ENCODE assay signal across 22 cellular contexts in the genomic region with DNA sequence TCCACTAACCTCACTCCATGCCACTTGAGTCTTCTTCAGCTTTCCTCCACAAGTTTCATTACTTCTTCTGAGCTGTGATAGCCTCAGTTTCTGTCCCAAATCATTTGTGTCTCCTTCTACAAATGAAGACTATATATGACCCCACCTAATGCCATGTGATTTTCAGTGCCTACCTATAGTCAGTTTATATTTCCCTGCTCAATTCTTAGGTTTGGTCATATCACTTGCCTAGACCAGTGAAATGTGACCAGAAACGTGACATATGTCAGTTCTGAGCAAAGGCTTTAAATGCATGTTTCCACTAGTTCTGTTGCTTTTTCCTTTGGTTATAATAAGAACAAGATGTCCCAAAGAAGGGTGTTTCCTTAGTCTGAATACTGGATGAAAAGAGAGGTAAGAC. TPM values are rescaled to one million over a fixed set of nuclear protein-coding genes. Genes with fewer than 3 reads are reported as not detected.
A peak's percentile ranks its signal among the peaks of the same experiment; 100 is the strongest.
DNase-seq lines count a peak whose midpoint lies in the region; ATAC-seq and TF ChIP-seq lines count a peak whose summit lies in the region.
"Had no signal": no experiment of that assay in that cellular context is flagged by ENCODE, and none has a peak within 500 bp of the region (broad histone marks: within the 10 kb centered on the region; RNA-seq: fewer than 3 reads in every experiment).

No MANE protein-coding gene starts in this region.

- peaks cover 93% of the 10 kb centered on the region for H3K79me2 ChIP-seq in hepatocyte

- no peak for ATAC-seq in stimulated activated naive CD8-positive, alpha-beta T cell treated with anti-CD3 and anti-CD28 coated beads, Interleukin-15, Interleukin-2, amounts not matched to agents 100 U/mL and 50 U/mL, for 24 hours
- peak; percentile 45 for ATAC-seq in HG02884 (IDR thresholded peaks at IDR 0.05; ENCODE audit: unreplicated experiment)
- no peak for ATAC-seq in WTC11
- ATAC-seq in GM18505 (IDR thresholded peaks at IDR 0.05; ENCODE audit: unreplicated experiment) = no peak
- ATAC-seq: GM23338, Panc1 had no signal

- no peak overlapping the region for H2AFZ ChIP-seq in hepatocyte
- H2AFZ ChIP-seq: GM23338 had no signal

- no peaks in the 10 kb centered on the region for H3K36me3 ChIP-seq in hepatocyte (replicated peaks; ENCODE audit: insufficient read depth, low read depth)

- CTCF ChIA-PET in WTC11 (lab: Charles Lee) = no interaction called here

- no peak overlapping the region for H3K27ac ChIP-seq in hepatocyte
- H3K27ac ChIP-seq: RWPE1 had no signal

- no peaks in the 10 kb centered on the region for H3K27me3 Mint-ChIP-seq in stimulated activated naive CD8-positive, alpha-beta T cell treated with anti-CD3 and anti-CD28 coated beads, Interleukin-15, Interleukin-2, amounts not matched to agents 100 ng/mL and 50 ng/mL, for 24 hours
- no peaks in the 10 kb centered on the region for H3K27me3 Mint-ChIP-seq in WTC11 (ENCODE audit: low read depth)

- H3K27me3 ChIP-seq in hepatocyte = no peaks in the 10 kb centered on the region
- H3K27me3 ChIP-seq: MG63 had no signal

- WGBS in hepatocyte (ENCODE audit: low lambda C conversion rate, missing lambda C conversion rate) = 71% methylated on average over 1 of the region's 1 CpG

- no peaks in the 10 kb centered on the region for H3K9me3 ChIP-seq in hepatocyte (ENCODE audit: low read depth)
- H3K9me3 ChIP-seq: MG63 had no signal

- peaks cover 9% of the 10 kb centered on the region for H3K4me1 ChIP-seq in hepatocyte (ENCODE audit: insufficient read depth)

- no peak overlapping the region for H3K4me2 ChIP-seq in hepatocyte
- H3K4me2 ChIP-seq: GM23338 had no signal

- POLR2A ChIA-PET in WTC11 (lab: Charles Lee) = no interaction called here

- H3K4me3 Mint-ChIP-seq in stimulated activated naive CD8-positive, alpha-beta T cell treated with anti-CD3 and anti-CD28 coated beads, Interleukin-15, Interleukin-2, amounts not matched to agents 100 ng/mL and 50 ng/mL, for 24 hours = no peak overlapping the region
- H3K4me3 Mint-ChIP-seq in WTC11 = no peak overlapping the region
- H3K4me3 Mint-ChIP-seq: GM23338 had no signal

- no peak for TF ChIP-seq CTCF in WTC11 (IDR thresholded peaks at IDR 0.05)
- TF ChIP-seq CTCF in hepatocyte (IDR thresholded peaks at IDR 0.05; ENCODE audit: poor library complexity) = no peak

- TF ChIP-seq POLR2A in GM18505 (IDR thresholded peaks at IDR 0.05; ENCODE audit: borderline replicate concordance, extremely low read depth, insufficient read depth, insufficient read length) = no peak

- no peaks in the 10 kb centered on the region for H3K9me3 Mint-ChIP-seq in stimulated activated naive CD8-positive, alpha-beta T cell treated with anti-CD3 and anti-CD28 coated beads, Interleukin-15, Interleukin-2, amounts not matched to agents 100 ng/mL and 50 ng/mL, for 24 hours
- H3K9me3 Mint-ChIP-seq in WTC11 = no peaks in the 10 kb centered on the region
- H3K9me3 Mint-ChIP-seq: GM23338 had no signal

- H3K4me3 ChIP-seq in hepatocyte = no peak overlapping the region
- H3K4me3 ChIP-seq: GM23338, MG63 had no signal

- H3K36me3 Mint-ChIP-seq in stimulated activated naive CD8-positive, alpha-beta T cell treated with anti-CD3 and anti-CD28 coated beads, Interleukin-15, Interleukin-2, amounts not matched to agents 100 ng/mL and 50 ng/mL, for 24 hours (ENCODE audit: low read depth) = peaks cover 19% of the 10 kb centered on the region
- peaks cover 4% of the 10 kb centered on the region for H3K36me3 Mint-ChIP-seq in WTC11

- H3K4me1 Mint-ChIP-seq in stimulated activated naive CD8-positive, alpha-beta T cell treated with anti-CD3 and anti-CD28 coated beads, Interleukin-15, Interleukin-2, amounts not matched to agents 100 ng/mL and 50 ng/mL, for 24 hours (ENCODE audit: low read depth) = peaks cover 19% of the 10 kb centered on the region
- peaks cover 16% of the 10 kb centered on the region for H3K4me1 Mint-ChIP-seq in WTC11

- H4K20me1 ChIP-seq in hepatocyte (ENCODE audit: insufficient read depth, poor library complexity, severe bottlenecking) = peaks cover 5% of the 10 kb centered on the region

- H3K27ac Mint-ChIP-seq in stimulated activated naive CD8-positive, alpha-beta T cell treated with anti-CD3 and anti-CD28 coated beads, Interleukin-15, Interleukin-2, amounts not matched to agents 100 ng/mL and 50 ng/mL, for 24 hours = peak overlapping the region; percentile 28
- H3K27ac Mint-ChIP-seq in WTC11 = 0 out of 2 replicates have a peak overlapping the region, but pooled peaks have one; percentile 2
- H3K27ac Mint-ChIP-seq: GM23338 had no signal

- H3K9me2 ChIP-seq in hepatocyte (replicated peaks; ENCODE audit: insufficient read depth) = no peaks in the 10 kb centered on the region

- DNase-seq in stimulated activated naive CD8-positive, alpha-beta T cell treated with anti-CD3 and anti-CD28 coated beads, Interleukin-15, Interleukin-2, amounts not matched to agents 100 U/mL and 50 U/mL, for 24 hours = no peak
- DNase-seq in WTC11 (ENCODE audit: low spot score) (no peak), hepatocyte (ENCODE audit: low spot score) (no peak)
- DNase-seq in activated CD4-positive, CD25-positive, alpha-beta regulatory T cell treated with anti-CD3 and anti-CD28 coated beads, Interleukin-2, amount 50 U/mL, for 72 hours = no peak
- DNase-seq: DMS153, DND-41, HCEC 1CT, MG63, NCI-H1048, NCI-H1417, NCI-H1694 treated with DMSO at 0.1 percent for 48 hours, NCI-H2081, NCI-H2227 treated with DMSO at 0.1 percent for 48 hours, NCI-H526 treated with DMSO at 0.1 percent for 48 hours, SHP77, T-helper 1 cell had no signal

TF ChIP-seq in WTC11, 78 proteins besides CTCF, POLR2A, EP300 and RAD21 (continues in another document):
- TF ChIP-seq, protein P1, sequence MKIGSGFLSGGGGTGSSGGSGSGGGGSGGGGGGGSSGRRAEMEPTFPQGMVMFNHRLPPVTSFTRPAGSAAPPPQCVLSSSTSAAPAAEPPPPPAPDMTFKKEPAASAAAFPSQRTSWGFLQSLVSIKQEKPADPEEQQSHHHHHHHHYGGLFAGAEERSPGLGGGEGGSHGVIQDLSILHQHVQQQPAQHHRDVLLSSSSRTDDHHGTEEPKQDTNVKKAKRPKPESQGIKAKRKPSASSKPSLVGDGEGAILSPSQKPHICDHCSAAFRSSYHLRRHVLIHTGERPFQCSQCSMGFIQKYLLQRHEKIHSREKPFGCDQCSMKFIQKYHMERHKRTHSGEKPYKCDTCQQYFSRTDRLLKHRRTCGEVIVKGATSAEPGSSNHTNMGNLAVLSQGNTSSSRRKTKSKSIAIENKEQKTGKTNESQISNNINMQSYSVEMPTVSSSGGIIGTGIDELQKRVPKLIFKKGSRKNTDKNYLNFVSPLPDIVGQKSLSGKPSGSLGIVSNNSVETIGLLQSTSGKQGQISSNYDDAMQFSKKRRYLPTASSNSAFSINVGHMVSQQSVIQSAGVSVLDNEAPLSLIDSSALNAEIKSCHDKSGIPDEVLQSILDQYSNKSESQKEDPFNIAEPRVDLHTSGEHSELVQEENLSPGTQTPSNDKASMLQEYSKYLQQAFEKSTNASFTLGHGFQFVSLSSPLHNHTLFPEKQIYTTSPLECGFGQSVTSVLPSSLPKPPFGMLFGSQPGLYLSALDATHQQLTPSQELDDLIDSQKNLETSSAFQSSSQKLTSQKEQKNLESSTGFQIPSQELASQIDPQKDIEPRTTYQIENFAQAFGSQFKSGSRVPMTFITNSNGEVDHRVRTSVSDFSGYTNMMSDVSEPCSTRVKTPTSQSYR (CRISPR knock-in tag; IDR thresholded peaks at IDR 0.05) = no peak
- TF ChIP-seq AFF4 (CRISPR knock-in tag; IDR thresholded peaks at IDR 0.05; ENCODE audit: borderline replicate concordance) = no peak
- TF ChIP-seq JUN (CRISPR knock-in tag; IDR thresholded peaks at IDR 0.05) = no peak
- TF ChIP-seq MYBL2 (CRISPR knock-in tag; IDR thresholded peaks at IDR 0.05) = no peak
- TF ChIP-seq, protein P2, sequence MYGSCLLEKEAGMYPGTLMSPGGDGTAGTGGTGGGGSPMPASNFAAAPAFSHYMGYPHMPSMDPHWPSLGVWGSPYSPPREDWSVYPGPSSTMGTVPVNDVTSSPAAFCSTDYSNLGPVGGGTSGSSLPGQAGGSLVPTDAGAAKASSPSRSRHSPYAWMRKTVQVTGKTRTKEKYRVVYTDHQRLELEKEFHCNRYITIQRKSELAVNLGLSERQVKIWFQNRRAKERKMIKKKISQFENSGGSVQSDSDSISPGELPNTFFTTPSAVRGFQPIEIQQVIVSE (CRISPR knock-in tag; IDR thresholded peaks at IDR 0.05; ENCODE audit: borderline replicate concordance) = no peak
- no peak for TF ChIP-seq MXD4 (CRISPR knock-in tag; IDR thresholded peaks at IDR 0.05; ENCODE audit: borderline replicate concordance)

RNA-seq across cellular contexts. Expression of gene REEP3, which starts 24.6 kb away (rescaled TPM):
- 18.5 to 23.2 TPM (median 21.2 TPM) in 3 replicates for total RNA-seq in WTC11 (2021)
- total RNA-seq in hepatocyte = 49.6 and 73.6 TPM in 2 replicates
- 38.8 and 43.1 TPM in 2 replicates for polyA plus RNA-seq in hepatocyte

RNA-seq across cellular contexts. Expression of gene JMJD1C, which starts 30.8 kb away (rescaled TPM):
- 158 to 180 TPM (median 161 TPM) in 3 replicates for total RNA-seq in WTC11 (2021)
- 165 and 177 TPM in 2 replicates for total RNA-seq in hepatocyte
- polyA plus RNA-seq in hepatocyte = 43.2 and 48.8 TPM in 2 replicates
